In the genomic region with DNA sequence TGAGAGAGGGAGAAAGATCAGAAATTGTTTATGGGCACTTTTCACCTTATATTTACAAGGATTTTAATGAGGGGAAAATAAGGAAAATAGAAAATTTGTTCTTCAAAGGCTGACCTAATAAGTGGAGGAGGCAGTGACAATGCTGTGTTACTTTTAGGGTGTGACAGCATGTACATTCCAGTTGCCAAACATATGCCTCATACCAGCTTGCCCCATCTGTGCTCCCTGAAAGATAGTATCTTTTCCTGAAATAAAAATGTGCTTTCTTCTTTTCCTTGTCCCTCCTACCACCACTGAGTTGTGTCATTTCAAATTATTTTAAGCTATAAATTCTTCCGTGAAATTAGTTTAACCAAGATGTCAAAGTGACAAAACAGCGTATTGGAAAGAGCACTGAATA, we compare ENCODE assay signal across 23 cellular contexts.
"Had no signal": no experiment of that assay in that cellular context is flagged by ENCODE, and none has a peak within 500 bp of the region (broad histone marks: within the 10 kb centered on the region; RNA-seq: fewer than 3 reads in every experiment).

No MANE protein-coding gene starts in this region.

- H3K27ac ChIP-seq: KMS-11, Peyer's patch, RWPE1, SJSA1 had no signal

- H3K4me3 ChIP-seq: MG63, Peyer's patch, SJSA1 had no signal

- DNase-seq: activated CD4-positive, alpha-beta T cell treated with anti-CD3 and anti-CD28 coated beads for 48 hours; activated CD4-positive, alpha-beta T cell treated with anti-CD3 and anti-CD28 coated beads, Interleukin-2, amount 50 U/mL, for 4 hours; activated CD4-positive, CD25-positive, alpha-beta regulatory T cell treated with anti-CD3 and anti-CD28 coated beads, Interleukin-2, amount 50 U/mL, for 72 hours; activated CD8-positive, alpha-beta memory T cell treated with anti-CD3 and anti-CD28 coated beads, Interleukin-2, amount 50 U/mL, for 48 hours; activated CD8-positive, alpha-beta T cell treated with anti-CD3 and anti-CD28 coated beads, Interleukin-2, amount 10 ng/mL, durations not matched to agents 7 days and 5 days; activated naive CD4-positive, alpha-beta T cell treated with anti-CD3 and anti-CD28 coated beads, Interleukin-2, amount 50 U/mL, for 16 hours; activated T-cell treated with anti-CD3 and anti-CD28 coated beads, Interleukin-2, amount 50 U/mL, for 1 hour; aorta; MG63; MV-4-11; NCI-H1092 treated with DMSO at 0.1 percent for 48 hours; NCI-H1436; NCI-H187 treated with DMSO at 0.1 percent for 48 hours; NCI-H2081 treated with DMSO at 0.1 percent for 48 hours; NCI-H524 treated with DMSO at 0.1 percent for 48 hours; NCI-H774; NK-92 treated with Interleukin-12 subunit alpha and Interleukin-12 subunit beta, amount 100 ng/mL, for 24 hours; OCI-M1; Peyer's patch; Right ventricle myocardium superior had no signal

- H3K36me3 ChIP-seq: MG63, Peyer's patch, SJSA1 had no signal

- H3K4me1 ChIP-seq: Peyer's patch, SJSA1 had no signal

- H3K27me3 ChIP-seq: MG63, Peyer's patch, SJSA1 had no signal

- H3K9me3 ChIP-seq: MG63, Peyer's patch, SJSA1 had no signal
